ENCODE assay signal across 15 cellular contexts in the genomic region with DNA sequence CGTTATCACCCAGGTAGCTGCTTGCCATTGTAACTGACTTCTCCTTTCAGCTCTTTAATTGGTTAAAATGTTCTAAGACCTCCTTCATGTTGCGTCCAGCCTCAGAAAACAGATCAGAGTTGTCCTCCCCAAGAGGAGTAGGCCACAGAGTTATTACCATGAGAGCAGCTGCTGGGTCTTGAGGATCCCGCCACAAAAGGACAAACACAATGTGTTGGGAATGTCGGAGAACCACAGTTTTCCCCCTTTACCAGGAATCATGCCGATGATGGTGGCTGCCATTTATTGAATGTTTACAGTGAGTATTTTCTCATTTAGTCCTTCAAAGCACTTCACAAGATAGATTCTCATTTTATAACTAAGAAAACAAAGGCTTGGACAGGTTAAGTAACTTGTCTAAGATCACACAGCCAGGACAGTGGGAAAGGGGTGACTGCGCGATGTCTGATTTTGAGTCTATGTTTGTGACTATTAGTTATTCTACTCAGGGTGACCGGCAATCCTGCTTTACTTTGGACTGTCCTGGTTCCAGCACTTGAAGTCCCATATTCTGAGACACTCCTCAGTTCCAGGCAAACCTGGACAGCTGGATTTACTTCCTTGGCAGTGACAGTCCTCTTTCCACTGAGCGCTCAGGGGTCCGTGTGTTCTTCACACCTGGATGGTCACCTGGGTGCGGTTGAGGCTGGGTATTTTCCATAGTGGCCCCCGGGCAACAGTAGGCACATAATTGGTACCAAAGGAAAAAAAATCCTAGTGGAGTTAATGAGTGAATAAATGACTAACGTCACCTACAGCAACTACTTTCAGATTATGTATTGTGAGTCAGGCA.
DNase-seq lines count a peak whose midpoint lies in the region; ATAC-seq and TF ChIP-seq lines count a peak whose summit lies in the region.
"Had no signal": no experiment of that assay in that cellular context is flagged by ENCODE, and none has a peak within 500 bp of the region (broad histone marks: within the 10 kb centered on the region; RNA-seq: fewer than 3 reads in every experiment).

No MANE protein-coding gene starts in this region.

- WGBS in prostate gland, result 91% methylated on average over 13 of the region's 13 CpGs

- H3K27ac ChIP-seq in Panc1 (ENCODE audit: low read length), result peak overlapping the region; percentile 78
- H3K27ac ChIP-seq in coronary artery, result no peak overlapping the region
- no peak overlapping the region for H3K27ac ChIP-seq in neural progenitor cell
- no peak overlapping the region for H3K27ac ChIP-seq in prostate gland
- H3K27ac ChIP-seq: GM23248 had no signal

- no peak for TF ChIP-seq POLR2A in prostate gland (IDR thresholded peaks at IDR 0.05)

- H3K27me3 ChIP-seq in Panc1 (ENCODE audit: control insufficient read depth, insufficient read depth, low read length), result no peaks in the 10 kb centered on the region
- H3K27me3 ChIP-seq in neural progenitor cell, result no peaks in the 10 kb centered on the region
- H3K27me3 ChIP-seq in prostate gland (replicated peaks; ENCODE audit: insufficient read depth), result no peaks in the 10 kb centered on the region
- H3K27me3 ChIP-seq: BE2C had no signal

- H4K20me1 ChIP-seq in neural progenitor cell (ENCODE audit: low read depth), result no peaks in the 10 kb centered on the region

- H3K36me3 ChIP-seq in Panc1 (ENCODE audit: control insufficient read depth, insufficient read depth, low read length) (no peaks in the 10 kb centered on the region), neural progenitor cell (no peaks in the 10 kb centered on the region), prostate gland (no peaks in the 10 kb centered on the region)
- H3K36me3 ChIP-seq: BE2C had no signal

- CTCF ChIA-PET in Panc1 (lab: Charles Lee), result no interaction called here

- H3K4me2 ChIP-seq in neural progenitor cell, result no peak overlapping the region

- H3K9me3 ChIP-seq in Panc1 (ENCODE audit: control insufficient read depth, insufficient read depth, low read depth, low read length) (no peaks in the 10 kb centered on the region), neural progenitor cell (ENCODE audit: low read depth) (no peaks in the 10 kb centered on the region), prostate gland (no peaks in the 10 kb centered on the region)
- H3K9me3 ChIP-seq: BE2C had no signal

- H3K9ac ChIP-seq in neural progenitor cell, result no peak overlapping the region
- H3K9ac ChIP-seq: GM23248 had no signal

- H3K4me1 ChIP-seq in Panc1 (ENCODE audit: control insufficient read depth, insufficient read depth, low read length) (peaks cover 8% of the 10 kb centered on the region), neural progenitor cell (peaks cover 8% of the 10 kb centered on the region), prostate gland (replicated peaks) (no peaks in the 10 kb centered on the region)
- H3K4me1 ChIP-seq: BE2C had no signal

- POLR2A ChIA-PET in Panc1 (lab: Charles Lee), result no interaction called here

- H3K4me1 Mint-ChIP-seq in neural progenitor cell, result peaks cover 24% of the 10 kb centered on the region

- H3K4me3 ChIP-seq in Panc1 (ENCODE audit: low read depth in 2 of 2, low read length in 2 of 2) (no peak overlapping the region; a peak in 1 of 4 replicates), coronary artery (no peak overlapping the region), neural progenitor cell (no peak overlapping the region), prostate gland (no peak overlapping the region)
- H3K4me3 ChIP-seq: GM23248 had no signal

- no peaks in the 10 kb centered on the region for H3K27me3 Mint-ChIP-seq in neural progenitor cell (ENCODE audit: insufficient read depth, low read depth)

- no peak overlapping the region for H2AFZ ChIP-seq in neural progenitor cell (replicated peaks)
- H2AFZ ChIP-seq: GM23248 had no signal

- in situ Hi-C loops in Panc1 (cut with HindIII; ENCODE audit: low pct_unique_long_range_greater_than_20kb, low sequenced_read_pairs), result no loop called here

- no peaks in the 10 kb centered on the region for H3K79me2 ChIP-seq in neural progenitor cell (ENCODE audit: low read depth)

- intact Hi-C loops in Panc1 (cut with micrococcal nuclease; ENCODE audit: unreplicated experiment), result no loop called here
- intact Hi-C loops in prostate gland (cut with DNase I), result no loop called here

- H3K36me3 Mint-ChIP-seq in neural progenitor cell, result no peaks in the 10 kb centered on the region
- H3K36me3 Mint-ChIP-seq: CD8-positive, alpha-beta T cell had no signal

- peak; percentile 52 for ATAC-seq in Panc1
- ATAC-seq: CD8-positive, alpha-beta T cell had no signal

- no peak overlapping the region for H3K4me3 Mint-ChIP-seq in neural progenitor cell
- H3K4me3 Mint-ChIP-seq: CD8-positive, alpha-beta T cell had no signal

- H3F3A ChIP-seq in neural progenitor cell (ENCODE audit: low read depth), result no peaks in the 10 kb centered on the region

- DNase-seq in Panc1 (ENCODE audit: low read depth, low spot score), result no peak
- peak; percentile 33 for DNase-seq in coronary artery (ENCODE audit: low spot score)
- DNase-seq in mesenteric fat pad (ENCODE audit: low spot score), result peak; percentile 53
- DNase-seq in ureter (ENCODE audit: low spot score), result peak; percentile 10
- DNase-seq in neural progenitor cell (ENCODE audit: low spot score), result no peak
- no peak for DNase-seq in prostate gland (ENCODE audit: low spot score)
- DNase-seq in medulla oblongata (ENCODE audit: extremely low spot score), result no peak
- DNase-seq: BE2C; CD8-positive, alpha-beta T cell; GF-D8; NCI-H1417; NCI-H1930; NCI-H2171; NCI-H774 had no signal

- H3K27ac Mint-ChIP-seq in neural progenitor cell, result no peak overlapping the region
- H3K27ac Mint-ChIP-seq: CD8-positive, alpha-beta T cell had no signal

- TF ChIP-seq CTCF in Panc1 (IDR thresholded peaks at IDR 0.05) (no peak), coronary artery (IDR thresholded peaks at IDR 0.05) (no peak), neural progenitor cell (IDR thresholded peaks at IDR 0.05) (no peak), prostate gland (IDR thresholded peaks at IDR 0.05) (no peak)

- no TSS peak for BruUV-seq in Panc1 (replicated peaks; lab: Mats Ljungman, UMichigan)

- no peaks in the 10 kb centered on the region for H3K9me3 Mint-ChIP-seq in neural progenitor cell
- H3K9me3 Mint-ChIP-seq: CD8-positive, alpha-beta T cell had no signal

Comparison
In these comparisons a context has a peak if more than half of its experiments do, and no peak if none do; other contexts are left out.
1. DNase-seq: peak in coronary artery (single experiment), mesenteric fat pad (single experiment) and ureter (single experiment); none in Panc1 (single experiment), neural progenitor cell (single experiment), prostate gland (single experiment) and medulla oblongata (single experiment).